In the genomic region with DNA sequence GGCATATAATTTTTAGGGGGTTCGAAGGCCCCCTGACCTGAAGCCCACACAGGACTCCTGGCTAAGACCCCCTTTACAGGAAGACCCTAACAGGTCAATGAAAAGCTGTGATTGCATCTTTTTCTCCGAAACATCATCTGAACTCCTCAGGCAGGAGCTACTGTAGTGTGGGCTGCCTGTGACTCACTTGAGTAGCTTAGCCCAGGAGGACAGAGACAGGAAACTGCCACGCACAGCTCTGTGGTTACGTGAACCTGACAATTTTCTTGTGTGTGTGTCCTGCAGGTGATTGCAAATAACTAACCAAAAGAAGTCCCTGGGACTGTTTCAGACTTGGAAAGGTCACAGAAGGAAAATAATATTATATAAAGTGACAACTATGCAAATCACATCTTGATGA, we compare ENCODE assay signal across 7 cellular contexts. TPM values are rescaled to one million over a fixed set of nuclear protein-coding genes. Genes with fewer than 3 reads are reported as not detected.
"Had no signal": no experiment of that assay in that cellular context is flagged by ENCODE, and none has a peak within 500 bp of the region (broad histone marks: within the 10 kb centered on the region; RNA-seq: fewer than 3 reads in every experiment).

No MANE protein-coding gene starts in this region.

RNA-seq across cellular contexts. Expression of a gene that starts 15.1 kb away (rescaled TPM):
- total RNA-seq: esophagus mucosa, left colon, lower lobe of right lung, natural killer cell, sciatic nerve, T-helper 17 cell, thoracic aorta had no signal

RNA-seq across cellular contexts. Expression of a gene that starts 34.5 kb away (rescaled TPM):
- total RNA-seq: left colon, lower lobe of right lung, natural killer cell, T-helper 17 cell, thoracic aorta had no signal

RNA-seq across cellular contexts. Expression of a gene that starts 52.8 kb away (rescaled TPM):
- total RNA-seq: esophagus mucosa, lower lobe of right lung had no signal
